ENCODE assay signal across 19 cellular contexts in genomic region chr12:15608931-15609330, GRCh38.
A peak's percentile ranks its signal among the peaks of the same experiment; 100 is the strongest.
DNase-seq lines count a peak whose midpoint lies in the region; ATAC-seq, FAIRE-seq and TF ChIP-seq lines count a peak whose summit lies in the region.
"Had no signal": no experiment of that assay in that cellular context is flagged by ENCODE, and none has a peak within 500 bp of the region (broad histone marks: within the 10 kb centered on the region; RNA-seq: fewer than 3 reads in every experiment).

No MANE protein-coding gene starts in this region.

- dilution Hi-C loops in mammary epithelial cell (cut with HindIII; ENCODE audit: low sequenced_read_pairs), result no loop called here

- DNase-seq in mammary epithelial cell (no peak), breast epithelium (ENCODE audit: low spot score in 2 of 2) (no peak), astrocyte of the cerebellum (ENCODE audit: low read depth) (peak; percentile 24), kidney glomerular epithelial cell (lab: John Stamatoyannopoulos, UW) (peak; percentile 39), activated gamma-delta T cell (lab: John Stamatoyannopoulos, UW) (no peak), NCI-H2227 (lab: John Stamatoyannopoulos, UW; ENCODE audit: unreplicated experiment) (no peak), D721Med (ENCODE audit: insufficient read length, low spot score) (no peak)
- DNase-seq: AML-193; Caco-2; CD4-positive, alpha-beta T cell; DMS153; DMS79; GDM1 had no signal

- H3K9ac ChIP-seq in mammary epithelial cell (ENCODE audit: insufficient read depth, low read length), result no peak overlapping the region

- no peak overlapping the region for H3K4me3 ChIP-seq in mammary epithelial cell (replicated peaks in 1 of 3; ENCODE audit: insufficient read depth in 1 of 3, low read depth in 2 of 3, low read length in 3 of 3)
- H3K4me3 ChIP-seq in breast epithelium, result no peak overlapping the region
- H3K4me3 ChIP-seq in astrocyte of the cerebellum (ENCODE audit: low read depth, low read length), result no peak overlapping the region
- H3K4me3 ChIP-seq: A549, HAP-1 had no signal

- H3K4me1 ChIP-seq in mammary epithelial cell (ENCODE audit: insufficient read depth, low read length), result peaks cover 4% of the 10 kb centered on the region
- no peaks in the 10 kb centered on the region for H3K4me1 ChIP-seq in breast epithelium
- H3K4me1 ChIP-seq: A549, Caco-2 had no signal

- CTCF ChIA-PET in mammary epithelial cell (lab: Charles Lee; ENCODE audit: low non-redundant PET), result no interaction called here

- TF ChIP-seq CTCF in mammary epithelial cell (conservative IDR thresholded peaks at IDR 0.05 in 1 of 2, IDR thresholded peaks at IDR 0.05 in 1 of 2; ENCODE audit: extremely low read depth in 1 of 2, insufficient read depth in 1 of 2, low read depth in 1 of 2, low read length in 2 of 2) (no peak), breast epithelium (IDR thresholded peaks at IDR 0.05) (no peak), astrocyte of the cerebellum (IDR thresholded peaks at IDR 0.05; ENCODE audit: low read depth, low read length, missing control alignments) (no peak), D721Med (IDR thresholded peaks at IDR 0.05; ENCODE audit: insufficient read depth, missing control alignments) (no peak)

- no peak overlapping the region for H3K4me2 ChIP-seq in mammary epithelial cell (ENCODE audit: insufficient read depth, low read depth, low read length)
- H3K4me2 ChIP-seq: A549 had no signal

- FAIRE-seq in D721Med (lab: Jason Lieb, UNC), result no peak
- FAIRE-seq: A549 had no signal

- ATAC-seq in HG03457 (IDR thresholded peaks at IDR 0.05; ENCODE audit: unreplicated experiment), result no peak
- ATAC-seq: A549 had no signal

- 100% methylated on average over 1 of the region's 1 CpG for WGBS in mammary epithelial cell (ENCODE audit: low coverage, missing lambda C conversion rate)

- H3K27ac ChIP-seq in mammary epithelial cell (ENCODE audit: insufficient read depth, low read depth, low read length) (no peak overlapping the region), breast epithelium (no peak overlapping the region)
- H3K27ac ChIP-seq: 22Rv1, A549, C4-2B, HL-60 had no signal

- no TSS peak for BruUV-seq in mammary epithelial cell (replicated peaks; lab: Mats Ljungman, UMichigan)

- TF ChIP-seq POLR2A in breast epithelium (IDR thresholded peaks at IDR 0.05), result no peak

- in situ Hi-C loops in mammary epithelial cell (cut with MboI; ENCODE audit: low sequenced_read_pairs in 2 of 2), result no loop called here
- in situ Hi-C loops in astrocyte of the cerebellum (cut with HindIII; ENCODE audit: low sequenced_read_pairs), result no loop called here

- H2AFZ ChIP-seq in mammary epithelial cell (ENCODE audit: low read depth, low read length), result peak overlapping the region; percentile 20

- H3K27me3 ChIP-seq in mammary epithelial cell (ENCODE audit: insufficient read depth, low read length) (no peaks in the 10 kb centered on the region), breast epithelium (no peaks in the 10 kb centered on the region)

- H3K79me2 ChIP-seq in mammary epithelial cell (ENCODE audit: insufficient read depth, low read length), result no peaks in the 10 kb centered on the region

- intact Hi-C loops in mammary epithelial cell (cut with micrococcal nuclease) (no loop called here), breast epithelium (cut with DNase I; ENCODE audit: low total_unique reads) (no loop called here)

- H3K9me3 ChIP-seq in mammary epithelial cell (replicated peaks; ENCODE audit: insufficient read depth, low read length) (no peaks in the 10 kb centered on the region), breast epithelium (peaks cover 0 to 5% of the 10 kb centered on the region in 2 donors)
- H3K9me3 ChIP-seq: HAP-1 had no signal

- H3K36me3 ChIP-seq in mammary epithelial cell (ENCODE audit: insufficient read depth, low read length), result no peaks in the 10 kb centered on the region
- H3K36me3 ChIP-seq in breast epithelium, result no peaks in the 10 kb centered on the region
- H3K36me3 ChIP-seq: HAP-1 had no signal

- H4K20me1 ChIP-seq in mammary epithelial cell (ENCODE audit: insufficient read depth, low read length), result no peaks in the 10 kb centered on the region

Comparison
In these comparisons a context has a peak if more than half of its experiments do, and no peak if none do; other contexts are left out.
1. DNase-seq: peak in astrocyte of the cerebellum (single experiment) and kidney glomerular epithelial cell (single experiment); none in mammary epithelial cell (single experiment), breast epithelium (0 of 2), activated gamma-delta T cell (single experiment), NCI-H2227 (single experiment) and D721Med (single experiment).